ENCODE assay signal across 19 cellular contexts in the genomic region with DNA sequence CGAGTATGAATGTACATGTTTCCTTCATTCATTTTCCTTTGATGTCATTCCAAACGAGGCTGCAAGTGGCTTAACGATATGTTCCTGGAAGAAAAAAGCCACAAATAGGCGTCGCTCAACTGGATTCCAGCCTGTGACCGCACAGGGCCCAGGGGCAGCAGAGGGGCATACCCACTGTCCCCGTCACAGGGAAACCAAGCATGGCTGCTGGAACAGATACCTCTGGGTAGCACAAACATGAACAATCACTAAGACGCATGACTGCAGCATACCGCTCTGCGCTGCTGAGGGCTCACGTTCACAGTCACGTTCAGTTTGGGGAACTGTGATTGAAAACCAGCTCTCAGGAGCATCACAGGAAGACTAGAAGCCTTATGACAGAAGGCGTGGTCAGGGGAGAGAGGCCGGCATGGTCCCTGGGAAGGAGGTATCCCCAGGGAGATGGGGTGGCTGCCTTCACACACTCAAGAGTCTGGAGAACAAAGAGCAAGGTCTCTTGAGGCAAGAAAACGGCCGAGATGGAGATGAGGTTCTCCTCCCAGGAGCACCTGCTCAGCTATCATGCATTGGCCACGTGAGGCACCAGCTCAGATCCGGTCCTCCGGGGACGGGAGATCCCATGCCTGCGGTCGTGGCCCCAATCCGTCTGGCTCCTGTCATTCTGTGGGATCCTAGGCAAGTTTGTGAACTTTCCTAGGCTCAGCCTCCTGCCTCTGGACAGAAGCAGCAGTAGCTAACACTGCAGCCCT.
DNase-seq lines count a peak whose midpoint lies in the region; ATAC-seq and TF ChIP-seq lines count a peak whose summit lies in the region.
"Had no signal": no experiment of that assay in that cellular context is flagged by ENCODE, and none has a peak within 500 bp of the region (broad histone marks: within the 10 kb centered on the region; RNA-seq: fewer than 3 reads in every experiment).

No MANE protein-coding gene starts in this region.

- 85% methylated on average over 23 of the region's 23 CpGs for WGBS in right cardiac atrium
- no CpG with 5 or more reads among the region's 23 CpGs for WGBS in neuronal stem cell (ENCODE audit: extremely low coverage in 2 of 2, insufficient read length in 2 of 2, insufficient replicate concordance in 1 of 2), 2 donors

- intact Hi-C loops in right cardiac atrium (cut with DNase I), result no loop called here

- H4K8ac ChIP-seq in neuronal stem cell (ENCODE audit: low read depth, low read length), result peak overlapping the region; percentile 72

- H3K4me1 ChIP-seq in right atrium auricular region, result peaks cover 0 to 2% of the 10 kb centered on the region in 2 donors
- H3K4me1 ChIP-seq in right cardiac atrium (ENCODE audit: control insufficient read depth, insufficient read depth, low read length), result no peaks in the 10 kb centered on the region
- H3K4me1 ChIP-seq in neuronal stem cell (ENCODE audit: control insufficient read depth in 2 of 2, insufficient read depth in 1 of 2, low read depth in 1 of 2, low read length in 2 of 2), result no peaks in the 10 kb centered on the region
- H3K4me1 ChIP-seq: A549, SJCRH30 had no signal

- ATAC-seq in right cardiac atrium (no peak), esophagus mucosa (peak; percentile 53), GM19452 (IDR thresholded peaks at IDR 0.05; ENCODE audit: unreplicated experiment) (no peak), HG03097 (IDR thresholded peaks at IDR 0.05; ENCODE audit: low FRiP score, unreplicated experiment) (no peak), GM18505 (IDR thresholded peaks at IDR 0.05; ENCODE audit: unreplicated experiment) (no peak)
- ATAC-seq: A549, HCT116 had no signal

- H2BK120ac ChIP-seq in neuronal stem cell (ENCODE audit: low read depth, low read length), result no peak overlapping the region

- no peaks in the 10 kb centered on the region for H3K9me3 ChIP-seq in right atrium auricular region
- H3K9me3 ChIP-seq in right cardiac atrium (ENCODE audit: control insufficient read depth, low read length), result no peaks in the 10 kb centered on the region
- peaks cover 0 to 2% of the 10 kb centered on the region in 2 donors for H3K9me3 ChIP-seq in neuronal stem cell (replicated peaks in 1 of 2; ENCODE audit: control insufficient read depth in 2 of 2, insufficient read depth in 1 of 2, low read depth in 1 of 2, low read length in 2 of 2)
- H3K9me3 ChIP-seq: A549, BE2C, SJCRH30 had no signal

- H4K91ac ChIP-seq in neuronal stem cell (ENCODE audit: low read depth, low read length, poor library complexity), result no peak overlapping the region

- no peak overlapping the region for H2BK15ac ChIP-seq in neuronal stem cell (ENCODE audit: low read length)

- H3K23ac ChIP-seq in neuronal stem cell (ENCODE audit: low read depth, low read length, poor library complexity), result peak overlapping the region; percentile 44

- H3K14ac ChIP-seq in neuronal stem cell (ENCODE audit: low read length), result peak overlapping the region; percentile 63

- H3K18ac ChIP-seq in neuronal stem cell (ENCODE audit: low read length), result no peak overlapping the region

- H2AK5ac ChIP-seq in neuronal stem cell (ENCODE audit: low read depth, low read length), result no peak overlapping the region

- H3K36me3 ChIP-seq in right atrium auricular region (peaks cover 2% of the 10 kb centered on the region), neuronal stem cell (replicated peaks in 1 of 2; ENCODE audit: control insufficient read depth in 2 of 2, insufficient read depth in 2 of 2, low read length in 2 of 2) (peaks cover 18 to 63% of the 10 kb centered on the region in 2 donors)
- H3K36me3 ChIP-seq: BE2C, SJCRH30 had no signal

- H3K4me3 ChIP-seq in right atrium auricular region (no peak overlapping the region), right cardiac atrium (ENCODE audit: low read length) (no peak overlapping the region), neuronal stem cell (ENCODE audit: low read length in 2 of 2) (no peak overlapping the region)
- H3K4me3 ChIP-seq: A549, SJCRH30 had no signal

- no peak overlapping the region for H2BK12ac ChIP-seq in neuronal stem cell (ENCODE audit: low read length)

- peak; percentile 50 for DNase-seq in right atrium auricular region (ENCODE audit: low spot score)
- DNase-seq in right cardiac atrium, result no peak
- DNase-seq in neuronal stem cell (ENCODE audit: low spot score), result no peak
- DNase-seq: BE2C; CD4-positive, alpha-beta T cell; COR-L47; DMS79; GOT3; NCI-H1105 treated with DMSO at 0.1 percent for 48 hours; NCI-H446; NCI-H526; OCI-M1; SJCRH30 had no signal

- H3K4me2 ChIP-seq in neuronal stem cell (ENCODE audit: insufficient read depth, low read length, poor library complexity, severe bottlenecking), result no peak overlapping the region
- H3K4me2 ChIP-seq: A549 had no signal

- H3K27me3 ChIP-seq in right atrium auricular region, result no peaks in the 10 kb centered on the region
- H3K27me3 ChIP-seq in right cardiac atrium (ENCODE audit: control insufficient read depth, insufficient read depth), result no peaks in the 10 kb centered on the region
- H3K27me3 ChIP-seq in neuronal stem cell (ENCODE audit: control insufficient read depth in 3 of 3, insufficient read depth in 3 of 3, low read depth in 1 of 3, low read length in 3 of 3), result no peaks in the 10 kb centered on the region
- H3K27me3 ChIP-seq: BE2C, SJCRH30 had no signal

- peak overlapping the region; percentile 30 for H3K9ac ChIP-seq in neuronal stem cell (ENCODE audit: low read depth, low read length, poor library complexity)

- peaks cover 5% of the 10 kb centered on the region for H3K79me1 ChIP-seq in neuronal stem cell (ENCODE audit: low read depth, low read length)

- no peak for TF ChIP-seq CTCF in right atrium auricular region (IDR thresholded peaks at IDR 0.05)

- no peak overlapping the region for H2BK5ac ChIP-seq in neuronal stem cell (ENCODE audit: low read length)

- no peak overlapping the region for H2AFZ ChIP-seq in neuronal stem cell (ENCODE audit: low read length)

- TF ChIP-seq POLR2A in GM18505 (IDR thresholded peaks at IDR 0.05; ENCODE audit: borderline replicate concordance, extremely low read depth, insufficient read depth, insufficient read length), result no peak

- H3K4ac ChIP-seq in neuronal stem cell (ENCODE audit: low read length), result no peak overlapping the region

- H3K27ac ChIP-seq in right atrium auricular region, result no peak overlapping the region
- no peak overlapping the region for H3K27ac ChIP-seq in right cardiac atrium (ENCODE audit: low read length)
- H3K27ac ChIP-seq in neuronal stem cell (replicated peaks; ENCODE audit: low read length), result no peak overlapping the region
- H3K27ac ChIP-seq: A549, SJCRH30 had no signal
